ENCODE assay signal across 1 cellular context in the genomic region with DNA sequence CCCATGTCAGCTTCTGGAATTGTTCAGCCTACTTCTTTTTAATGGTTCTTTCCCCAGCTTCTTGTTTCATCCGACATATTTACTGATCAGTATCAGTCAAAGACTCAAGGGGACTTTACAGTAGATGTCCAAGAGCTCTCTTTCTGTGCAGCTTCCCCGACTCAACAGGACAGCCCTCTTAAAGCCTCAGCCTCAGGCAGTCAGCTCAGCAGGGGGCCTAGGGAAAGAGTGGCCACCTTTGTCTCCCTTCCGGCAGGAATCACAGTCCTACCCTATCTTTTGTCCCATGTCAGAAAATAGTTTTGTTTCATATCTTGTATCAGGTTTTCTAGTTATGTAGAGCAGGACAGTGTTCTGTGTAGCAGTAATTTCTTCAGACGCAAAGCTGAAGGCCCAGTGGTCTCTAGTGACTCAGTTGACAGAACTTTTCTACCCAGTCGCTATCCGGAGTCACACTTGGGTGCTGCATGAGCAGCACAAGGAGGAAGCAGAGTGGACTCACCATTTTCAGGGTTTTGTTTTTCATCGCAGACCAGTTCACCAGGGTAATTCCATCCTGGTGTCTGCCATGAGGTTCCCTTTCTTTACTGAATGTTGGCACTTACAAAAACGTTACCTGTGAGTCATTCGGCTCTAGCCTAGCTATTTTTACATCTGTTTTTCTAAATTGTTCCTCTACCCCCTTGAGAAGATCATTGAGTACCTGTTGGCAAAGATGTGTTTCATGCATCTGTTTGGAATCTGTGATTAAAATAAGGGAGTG.
TF ChIP-seq lines count a peak whose summit lies in the region.

No MANE protein-coding gene starts in this region.

TF ChIP-seq in SK-N-SH treated with all-trans-retinoic acid at 6 μM for 48 hours, 23 proteins besides CTCF, POLR2A, EP300 and RAD21 (continued from another document):
- TF ChIP-seq, protein P1, sequence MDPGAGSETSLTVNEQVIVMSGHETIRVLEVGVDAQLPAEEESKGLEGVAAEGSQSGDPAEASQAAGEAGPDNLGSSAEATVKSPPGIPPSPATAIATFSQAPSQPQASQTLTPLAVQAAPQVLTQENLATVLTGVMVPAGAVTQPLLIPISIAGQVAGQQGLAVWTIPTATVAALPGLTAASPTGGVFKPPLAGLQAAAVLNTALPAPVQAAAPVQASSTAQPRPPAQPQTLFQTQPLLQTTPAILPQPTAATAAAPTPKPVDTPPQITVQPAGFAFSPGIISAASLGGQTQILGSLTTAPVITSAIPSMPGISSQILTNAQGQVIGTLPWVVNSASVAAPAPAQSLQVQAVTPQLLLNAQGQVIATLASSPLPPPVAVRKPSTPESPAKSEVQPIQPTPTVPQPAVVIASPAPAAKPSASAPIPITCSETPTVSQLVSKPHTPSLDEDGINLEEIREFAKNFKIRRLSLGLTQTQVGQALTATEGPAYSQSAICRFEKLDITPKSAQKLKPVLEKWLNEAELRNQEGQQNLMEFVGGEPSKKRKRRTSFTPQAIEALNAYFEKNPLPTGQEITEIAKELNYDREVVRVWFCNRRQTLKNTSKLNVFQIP (CRISPR knock-in tag; IDR thresholded peaks at IDR 0.05; ENCODE audit: borderline replicate concordance, low read depth): no peak
- TF ChIP-seq GLIS3 (CRISPR knock-in tag; IDR thresholded peaks at IDR 0.05) (no peak), PPARA (CRISPR knock-in tag; IDR thresholded peaks at IDR 0.05; ENCODE audit: borderline replicate concordance) (no peak), OSR1 (CRISPR knock-in tag; IDR thresholded peaks at IDR 0.05) (no peak)
TF ChIP-seq in SK-N-SH treated with all-trans-retinoic acid at 6 μM for 48 hours: peak in this region for 0.
